9 cellular contexts compared by ENCODE assay signal in genomic region chr15:58576657-58577056, GRCh38.
"Had no signal": no experiment of that assay in that cellular context is flagged by ENCODE, and none has a peak within 500 bp of the region (broad histone marks: within the 10 kb centered on the region; RNA-seq: fewer than 3 reads in every experiment).

No MANE protein-coding gene starts in this region.

- H3K4me3 Mint-ChIP-seq: GM23338 had no signal

- H3K4me1 ChIP-seq: HAP-1 had no signal

- H3K27ac Mint-ChIP-seq: GM23338 had no signal

- ATAC-seq: GM23338, HCT116 had no signal

- H3K9me3 ChIP-seq: HAP-1 had no signal

- H3K4me2 ChIP-seq: GM23338, KMS-11 had no signal

- H3K36me3 ChIP-seq: HAP-1 had no signal

- DNase-seq: Karpas-422, KBM-7 had no signal

- H3K4me1 Mint-ChIP-seq: GM23338 had no signal

- FAIRE-seq: H1, H54, HTR-8/SVneo had no signal

- H3K27ac ChIP-seq: KMS-11 had no signal

- H3K4me3 ChIP-seq: GM23338, HAP-1 had no signal

- H3K9me3 Mint-ChIP-seq: GM23338 had no signal
